In genomic region chr2:132698347-132698746, GRCh38 we compare ENCODE assay signal across 1 cellular context. TPM values are rescaled to one million over a fixed set of nuclear protein-coding genes. Genes with fewer than 3 reads are reported as not detected.
"Had no signal": no experiment of that assay in that cellular context is flagged by ENCODE, and none has a peak within 500 bp of the region (broad histone marks: within the 10 kb centered on the region; RNA-seq: fewer than 3 reads in every experiment).

No MANE protein-coding gene starts in this region.

RNA-seq across cellular contexts. Expression of gene LYPD1, which starts 28.3 kb away (rescaled TPM):
- total RNA-seq: Right ventricle myocardium inferior had no signal
